25 cellular contexts compared by ENCODE assay signal in genomic region chr2:121279476-121279875, GRCh38. TPM values are rescaled to one million over a fixed set of nuclear protein-coding genes. Genes with fewer than 3 reads are reported as not detected.
A peak's percentile ranks its signal among the peaks of the same experiment; 100 is the strongest.
DNase-seq lines count a peak whose midpoint lies in the region; ATAC-seq, FAIRE-seq and TF ChIP-seq lines count a peak whose summit lies in the region.
"Had no signal": no experiment of that assay in that cellular context is flagged by ENCODE, and none has a peak within 500 bp of the region (broad histone marks: within the 10 kb centered on the region; RNA-seq: fewer than 3 reads in every experiment).

No MANE protein-coding gene starts in this region.

- WGBS in small intestine, 3 donors, result 32 to 74% (median 36%) methylated on average over 7 of the region's 7 CpGs

- FAIRE-seq in small intestine (lab: Jason Lieb, UNC), result no peak
- FAIRE-seq: A204.1, G401.6, GM12892, GM19239, H1 had no signal

- CTCF ChIA-PET in RWPE1 (lab: Yijun Ruan, JAX), result interaction anchor here (0.6 kb wide), 1 partner anchor 184 kb away, joined by 3 read pairs; no protein-coding TSS in a partner anchor

- ATAC-seq in left lobe of liver (peak; percentile 82), HG03196 (IDR thresholded peaks at IDR 0.05; ENCODE audit: unreplicated experiment) (no peak)

- H3K27me3 ChIP-seq in small intestine (ENCODE audit: control insufficient read depth in 2 of 2, insufficient read depth in 2 of 2, low read length in 2 of 2), result peaks cover 6 to 19% of the 10 kb centered on the region in 2 donors

- POLR2A ChIA-PET in RWPE1 (lab: Yijun Ruan, JAX; ENCODE audit: low non-redundant PET), result no interaction called here

- H3K36me3 ChIP-seq in small intestine (ENCODE audit: control insufficient read depth in 2 of 2, insufficient read depth in 2 of 2, low read length in 2 of 2), result no peaks in the 10 kb centered on the region
- H3K36me3 ChIP-seq: BE2C; BLaER1 treated with 17β-estradiol and CSF1 and Interleukin-3, amounts not matched to agents 10 nM and 100 nM had no signal

- DNase-seq in activated effector memory CD4-positive, alpha-beta T cell treated with anti-CD3 and anti-CD28 coated beads, Interleukin-2, amount 50 U/mL, for 16 hours, result peak; percentile 34
- DNase-seq in activated effector memory CD4-positive, alpha-beta T cell treated with Interleukin-2 at 50 U/mL for 16 hours, result no peak
- DNase-seq in RWPE1 (ENCODE audit: low spot score) (no peak), left lobe of liver (ENCODE audit: low spot score) (no peak), small intestine (peak; percentile 40), NCI-H146 (lab: John Stamatoyannopoulos, UW) (no peak), EL (no peak)
- DNase-seq: BE2C; Calu3; CD4-positive, alpha-beta memory T cell; COR-L47; DMS53; DMS79 treated with DMSO at 0.1 percent for 48 hours; GM23248; H7; HCEC 1CT had no signal

- H3K4me1 ChIP-seq in small intestine (ENCODE audit: control insufficient read depth in 2 of 2, insufficient read depth in 1 of 2, low read depth in 1 of 2, low read length in 1 of 2), result no peaks in the 10 kb centered on the region
- H3K4me1 ChIP-seq: BE2C had no signal

- H3K9me3 ChIP-seq in small intestine (ENCODE audit: control insufficient read depth, low read depth), result no peaks in the 10 kb centered on the region
- H3K9me3 ChIP-seq: BE2C had no signal

- H3K27ac ChIP-seq in RWPE1 (0 out of 2 replicates have a peak overlapping the region, but pooled peaks have one; percentile 8), small intestine (ENCODE audit: low read depth in 1 of 2, low read length in 1 of 2) (no peak overlapping the region)
- H3K27ac ChIP-seq: 22Rv1; BLaER1 treated with 17β-estradiol and CSF1 and Interleukin-3, amounts not matched to agents 10 nM and 100 nM; GM23248 had no signal

- H3K4me3 ChIP-seq in small intestine (ENCODE audit: low read depth in 1 of 2, low read length in 2 of 2), result no peak overlapping the region
- H3K4me3 ChIP-seq: BLaER1 treated with 17β-estradiol and CSF1 and Interleukin-3, amounts not matched to agents 10 nM and 100 nM; GM23248 had no signal

- TF ChIP-seq CTCF in RWPE1 (conservative IDR thresholded peaks at IDR 0.05; ENCODE audit: low read depth), result no peak

RNA-seq across cellular contexts. Expression of gene TFCP2L1, which starts 5.5 kb away (rescaled TPM):
- 0.30 TPM for total RNA-seq in left lobe of liver
- under 1 TPM; under 0.01 to 0.51 (median 0.22) TPM for polyA plus RNA-seq in small intestine
- total RNA-seq: GM23248 had no signal
- polyA plus RNA-seq: AG04450; CD4-positive, alpha-beta memory T cell; GM23248 had no signal

Comparison
In these comparisons a context has a peak if more than half of its experiments do, and no peak if none do; other contexts are left out.
1. DNase-seq: peak in activated effector memory CD4-positive, alpha-beta T cell treated with anti-CD3 and anti-CD28 coated beads, Interleukin-2, amount 50 U/mL, for 16 hours (single experiment) and small intestine (single experiment); none in activated effector memory CD4-positive, alpha-beta T cell treated with Interleukin-2 at 50 U/mL for 16 hours (single experiment), RWPE1 (single experiment), left lobe of liver (single experiment), NCI-H146 (single experiment) and EL (single experiment).